Comparison of ENCODE assay signal across 11 cellular contexts in genomic region chr19:485583-486236, GRCh38. TPM values are rescaled to one million over a fixed set of nuclear protein-coding genes. Genes with fewer than 3 reads are reported as not detected.
DNase-seq lines count a peak whose midpoint lies in the region; ATAC-seq and TF ChIP-seq lines count a peak whose summit lies in the region.
"Had no signal": no experiment of that assay in that cellular context is flagged by ENCODE, and none has a peak within 500 bp of the region (broad histone marks: within the 10 kb centered on the region; RNA-seq: fewer than 3 reads in every experiment).

No MANE protein-coding gene starts in this region.

- DNase-seq in A172 (ENCODE audit: low spot score), result peak; percentile 83
- peak; percentile 45 for DNase-seq in LHCN-M2 (ENCODE audit: low read depth)
- DNase-seq in mammary epithelial cell, result peak; percentile 75
- DNase-seq in medulla oblongata (ENCODE audit: extremely low spot score), result peak; percentile 96
- no peak for DNase-seq in NCI-H128 (lab: John Stamatoyannopoulos, UW; ENCODE audit: unreplicated experiment)
- DNase-seq in T-helper 1 cell, result no peak
- no peak for DNase-seq in UCSD-AML1 (lab: John Stamatoyannopoulos, UW; ENCODE audit: unreplicated experiment)
- DNase-seq: naive thymus-derived CD4-positive, alpha-beta T cell; stimulated activated naive CD4-positive, alpha-beta T cell treated with Interleukin-2 at 50 U/mL for 16 hours had no signal

- H4K20me1 ChIP-seq in mammary epithelial cell (ENCODE audit: insufficient read depth, low read length), result no peaks in the 10 kb centered on the region
- H4K20me1 ChIP-seq: BLaER1 had no signal

- intact Hi-C loops in mammary epithelial cell (cut with micrococcal nuclease), result loop anchor here (2.0 kb wide), 1 partner anchor 143 kb away; no protein-coding TSS in a partner anchor

- in situ Hi-C loops in mammary epithelial cell (cut with MboI; ENCODE audit: low sequenced_read_pairs in 2 of 2), result no loop called here

- peaks cover 20% of the 10 kb centered on the region for H3K4me1 ChIP-seq in mammary epithelial cell (ENCODE audit: insufficient read depth, low read length)

- peak overlapping the region; percentile 53 for H2AFZ ChIP-seq in mammary epithelial cell (ENCODE audit: low read depth, low read length)

- WGBS in mammary epithelial cell (ENCODE audit: low coverage, missing lambda C conversion rate), result 5% methylated on average over 10 of the region's 23 CpGs

- no peak overlapping the region for H3K27ac ChIP-seq in mammary epithelial cell (ENCODE audit: insufficient read depth, low read depth, low read length)
- H3K27ac ChIP-seq: BLaER1 had no signal

- peaks cover 12% of the 10 kb centered on the region for H3K9me3 ChIP-seq in mammary epithelial cell (replicated peaks; ENCODE audit: insufficient read depth, low read length)

- no peaks in the 10 kb centered on the region for H3K79me2 ChIP-seq in mammary epithelial cell (ENCODE audit: insufficient read depth, low read length)

- no peaks in the 10 kb centered on the region for H3K27me3 ChIP-seq in mammary epithelial cell (ENCODE audit: insufficient read depth, low read length)
- H3K27me3 ChIP-seq: BLaER1 had no signal

- peak overlapping the region; percentile 42 for H3K4me2 ChIP-seq in mammary epithelial cell (ENCODE audit: insufficient read depth, low read depth, low read length)
- H3K4me2 ChIP-seq: BLaER1 had no signal

- dilution Hi-C loops in mammary epithelial cell (cut with HindIII; ENCODE audit: low sequenced_read_pairs), result no loop called here

- ATAC-seq in HG03039 (IDR thresholded peaks at IDR 0.05; ENCODE audit: unreplicated experiment), result no peak
- ATAC-seq: naive thymus-derived CD4-positive, alpha-beta T cell had no signal

- no peak overlapping the region for H3K9ac ChIP-seq in mammary epithelial cell (ENCODE audit: insufficient read depth, low read length)
- H3K9ac ChIP-seq: BLaER1 had no signal

- H3K4me3 ChIP-seq in mammary epithelial cell (replicated peaks in 1 of 3; ENCODE audit: insufficient read depth in 1 of 3, low read depth in 2 of 3, low read length in 3 of 3), result peak overlapping the region in 1 of 3 experiments; percentile 13
- H3K4me3 ChIP-seq: BLaER1 had no signal

- no TSS peak for BruUV-seq in mammary epithelial cell (replicated peaks; lab: Mats Ljungman, UMichigan)

- CTCF ChIA-PET in mammary epithelial cell (lab: Charles Lee; ENCODE audit: low non-redundant PET), result no interaction called here

- H3K36me3 ChIP-seq in mammary epithelial cell (ENCODE audit: insufficient read depth, low read length), result no peaks in the 10 kb centered on the region
- H3K36me3 ChIP-seq: BLaER1 had no signal

- no peak for TF ChIP-seq CTCF in mammary epithelial cell (conservative IDR thresholded peaks at IDR 0.05 in 1 of 2, IDR thresholded peaks at IDR 0.05 in 1 of 2; ENCODE audit: extremely low read depth in 1 of 2, insufficient read depth in 1 of 2, low read depth in 1 of 2, low read length in 2 of 2)

RNA-seq across cellular contexts. Expression of gene MADCAM1, which starts 10.6 kb away (rescaled TPM):
- total RNA-seq in A172 (2014; rRNA removed; shearing (Covaris generic)), result 0.48 and 0.71 TPM in 2 replicates
- total RNA-seq in LHCN-M2 (2014; rRNA removed), result 0.19 and 0.23 TPM in 2 replicates
- polyA plus RNA-seq in LHCN-M2 (2012), result 0.49 TPM
- total RNA-seq in mammary epithelial cell, result under 1 TPM in 1 of 2 donors, not detected in 1; 0.33 TPM
- polyA plus RNA-seq in mammary epithelial cell, result 0.02 TPM
- polyA minus RNA-seq in mammary epithelial cell, result not detected

RNA-seq across cellular contexts. Expression of gene TPGS1, which starts 21.6 kb away (rescaled TPM):
- 44.3 and 104 TPM in 2 replicates for total RNA-seq in A172 (2014; rRNA removed; shearing (Covaris generic))
- total RNA-seq in LHCN-M2 (2014; rRNA removed), result 84.8 and 85.9 TPM in 2 replicates
- 19.2 TPM for polyA plus RNA-seq in LHCN-M2 (2012)
- 10 to 100 TPM; 15.2 to 29.2 TPM for total RNA-seq in mammary epithelial cell
- 4.2 TPM for polyA plus RNA-seq in mammary epithelial cell
- 1.4 TPM for polyA minus RNA-seq in mammary epithelial cell

RNA-seq across cellular contexts. Expression of gene SHC2, which starts 24.9 kb away (rescaled TPM):
- 12.5 and 19.6 TPM in 2 replicates for total RNA-seq in A172 (2014; rRNA removed; shearing (Covaris generic))
- total RNA-seq in LHCN-M2 (2014; rRNA removed) (0.32 and 0.57 TPM in 2 replicates), mammary epithelial cell (1 to 10 TPM in 1 of 2 donors, under 1 TPM in 1; 0.68 to 1.3 TPM)
- polyA plus RNA-seq in LHCN-M2 (2012), result 1.2 TPM
- 0.10 TPM for polyA plus RNA-seq in mammary epithelial cell
- not detected for polyA minus RNA-seq in mammary epithelial cell
- polyA plus RNA-seq: naive thymus-derived CD4-positive, alpha-beta T cell had no signal

RNA-seq across cellular contexts. Expression of gene CDC34, which starts 45.9 kb away (rescaled TPM):
- total RNA-seq in A172 (2014; rRNA removed; shearing (Covaris generic)), result 96.1 and 105 TPM in 2 replicates
- 64.6 and 69.6 TPM in 2 replicates for total RNA-seq in LHCN-M2 (2014; rRNA removed)
- 71.4 TPM for polyA plus RNA-seq in LHCN-M2 (2012)
- total RNA-seq in mammary epithelial cell, result 10 to 100 TPM; 52.8 to 68.5 TPM
- 50.3 TPM for polyA plus RNA-seq in mammary epithelial cell
- 24.4 TPM for polyA minus RNA-seq in mammary epithelial cell

RNA-seq across cellular contexts. Expression of gene GZMM, which starts 58.1 kb away (rescaled TPM):
- not detected in 2 replicates for total RNA-seq in A172 (2014; rRNA removed; shearing (Covaris generic))
- 1.7 TPM in 1 of 2 replicates, not detected in the other for total RNA-seq in LHCN-M2 (2014; rRNA removed)
- 0.15 TPM for polyA plus RNA-seq in LHCN-M2 (2012)
- not detected for total RNA-seq in mammary epithelial cell
- polyA plus RNA-seq in mammary epithelial cell, result not detected
- polyA minus RNA-seq in mammary epithelial cell, result not detected

Comparison
In these comparisons a context has a peak if more than half of its experiments do, and no peak if none do; other contexts are left out.
1. DNase-seq: peak in A172 (single experiment), LHCN-M2 (single experiment), mammary epithelial cell (single experiment) and medulla oblongata (single experiment); none in NCI-H128 (single experiment), T-helper 1 cell (0 of 5) and UCSD-AML1 (single experiment).